ENCODE assay signal across 20 cellular contexts in the genomic region with DNA sequence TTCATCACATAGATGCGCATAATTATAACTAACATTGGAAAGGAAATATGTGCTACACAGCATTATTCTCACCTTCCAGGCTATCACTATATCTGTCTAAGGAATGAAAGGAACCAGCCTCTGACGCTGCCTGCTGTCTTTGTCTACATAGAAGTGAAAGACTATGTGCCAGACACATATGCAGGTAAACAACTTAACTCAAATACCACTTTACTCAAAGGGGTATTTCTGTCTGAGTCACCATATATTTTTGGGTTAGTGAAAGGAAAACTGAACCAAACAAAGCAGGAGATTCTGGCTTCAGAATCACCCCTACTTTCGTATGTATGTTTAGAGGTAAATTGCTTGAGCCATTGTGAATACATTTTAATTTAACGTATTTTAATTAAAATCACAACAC.
DNase-seq lines count a peak whose midpoint lies in the region; ATAC-seq and TF ChIP-seq lines count a peak whose summit lies in the region.
"Had no signal": no experiment of that assay in that cellular context is flagged by ENCODE, and none has a peak within 500 bp of the region (broad histone marks: within the 10 kb centered on the region; RNA-seq: fewer than 3 reads in every experiment).

No MANE protein-coding gene starts in this region.

- TF ChIP-seq POLR2A in esophagus muscularis mucosa (IDR thresholded peaks at IDR 0.05; ENCODE audit: low read depth) (no peak), sigmoid colon (IDR thresholded peaks at IDR 0.05) (no peak)

- 97% methylated on average over 4 of the region's 4 CpGs for WGBS in esophagus muscularis mucosa
- 84 to 88% methylated on average over 4 of the region's 4 CpGs for WGBS in sigmoid colon, 2 donors

- TF ChIP-seq CTCF in esophagus muscularis mucosa (IDR thresholded peaks at IDR 0.05) (no peak), sigmoid colon (IDR thresholded peaks at IDR 0.05) (no peak)

- CTCF ChIA-PET in activated CD8-positive, alpha-beta memory T cell treated with anti-CD3 and anti-CD28 coated beads, Interleukin-2, amount 10 ng/mL, durations not matched to agents 7 days and 5 days (lab: Charles Lee) = no interaction called here

- no peak for DNase-seq in activated CD8-positive, alpha-beta memory T cell treated with anti-CD3 and anti-CD28 coated beads, Interleukin-2, amount 10 ng/mL, durations not matched to agents 7 days and 5 days
- no peak for DNase-seq in activated CD8-positive, alpha-beta memory T cell treated with anti-CD3 and anti-CD28 coated beads for 24 hours
- no peak for DNase-seq in stimulated activated naive B cell treated with anti-CD40 and anti-IgM and Interleukin-4, amounts not matched to agents 10 μg/mL and 1 μg/mL and 100 μg/mL, for 72 hours
- DNase-seq in esophagus muscularis mucosa (ENCODE audit: extremely low spot score) (no peak), sigmoid colon (no peak), HT-29 (ENCODE audit: low spot score) (no peak)
- DNase-seq: activated CD4-positive, alpha-beta T cell treated with anti-CD3 and anti-CD28 coated beads, Interleukin-2, amount 10 ng/mL, durations not matched to agents 7 days and 5 days; activated gamma-delta T cell; body of pancreas; CD4-positive, alpha-beta memory T cell; foreskin fibroblast; NCI-H2227 treated with DMSO at 0.1 percent for 48 hours; PC-3; stimulated activated CD4-positive, alpha-beta T cell treated with anti-CD3 and anti-CD28 coated beads, Interleukin-12 subunit alpha, Interleukin-12 subunit beta, amount 100 ng/mL, for 4 hours; T-cell had no signal

- H3K9me3 ChIP-seq in esophagus muscularis mucosa (no peaks in the 10 kb centered on the region), sigmoid colon (no peaks in the 10 kb centered on the region)
- H3K9me3 ChIP-seq: body of pancreas had no signal

- H3K27ac ChIP-seq in esophagus muscularis mucosa (replicated peaks in 1 of 4) (no peak overlapping the region), sigmoid colon (no peak overlapping the region)
- H3K27ac ChIP-seq: body of pancreas, HL-60, parathyroid adenoma had no signal

- H3K27me3 ChIP-seq in esophagus muscularis mucosa = no peaks in the 10 kb centered on the region
- no peaks in the 10 kb centered on the region for H3K27me3 ChIP-seq in sigmoid colon
- H3K27me3 ChIP-seq: body of pancreas had no signal

- ATAC-seq in activated CD8-positive, alpha-beta memory T cell treated with anti-CD3 and anti-CD28 coated beads, Interleukin-2, amount 10 ng/mL, durations not matched to agents 7 days and 5 days = peak; percentile 27
- ATAC-seq in GM21723 (IDR thresholded peaks at IDR 0.05; ENCODE audit: unreplicated experiment) = peak; percentile 83
- peak; percentile 75 for ATAC-seq in HG03097 (IDR thresholded peaks at IDR 0.05; ENCODE audit: low FRiP score, unreplicated experiment)
- ATAC-seq in stimulated activated naive B cell treated with anti-CD40 and anti-IgM and Interleukin-4, amounts not matched to agents 10 μg/mL and 1 μg/mL and 100 μg/mL, for 72 hours (replicated peaks) = peak; percentile 82 to 86
- ATAC-seq: body of pancreas, PC-3, T-cell had no signal

- H3K4me3 Mint-ChIP-seq in activated CD8-positive, alpha-beta memory T cell treated with anti-CD3 and anti-CD28 coated beads, Interleukin-2, amount 10 ng/mL, durations not matched to agents 7 days and 5 days = no peak overlapping the region
- peak overlapping the region in 1 of 2 donors; percentile 19 for H3K4me3 Mint-ChIP-seq in stimulated activated naive B cell treated with anti-CD40 and anti-IgM and Interleukin-4, amounts not matched to agents 10 μg/mL and 1 μg/mL and 100 μg/mL, for 72 hours
- H3K4me3 Mint-ChIP-seq: activated CD4-positive, alpha-beta T cell treated with anti-CD3 and anti-CD28 coated beads, Interleukin-2, amount 10 ng/mL, durations not matched to agents 7 days and 5 days; CD4-positive, alpha-beta memory T cell; T-cell; type B pancreatic cell had no signal

- H3K4me3 ChIP-seq in esophagus muscularis mucosa = no peak overlapping the region
- H3K4me3 ChIP-seq in sigmoid colon = no peak overlapping the region
- H3K4me3 ChIP-seq: body of pancreas had no signal

- peaks cover 2% of the 10 kb centered on the region for H3K36me3 Mint-ChIP-seq in activated CD8-positive, alpha-beta memory T cell treated with anti-CD3 and anti-CD28 coated beads, Interleukin-2, amount 10 ng/mL, durations not matched to agents 7 days and 5 days
- H3K36me3 Mint-ChIP-seq in stimulated activated naive B cell treated with anti-CD40 and anti-IgM and Interleukin-4, amounts not matched to agents 10 μg/mL and 1 μg/mL and 100 μg/mL, for 72 hours = peaks cover 0 to 5% of the 10 kb centered on the region in 2 donors

- intact Hi-C loops in esophagus muscularis mucosa (cut with DNase I) (no loop called here), sigmoid colon (cut with DNase I) (no loop called here)

- TF ChIP-seq EP300 in esophagus muscularis mucosa (IDR thresholded peaks at IDR 0.05) (no peak), sigmoid colon (IDR thresholded peaks at IDR 0.05) (no peak)

- H3K4me1 Mint-ChIP-seq in activated CD8-positive, alpha-beta memory T cell treated with anti-CD3 and anti-CD28 coated beads, Interleukin-2, amount 10 ng/mL, durations not matched to agents 7 days and 5 days = peaks cover 10% of the 10 kb centered on the region
- H3K4me1 Mint-ChIP-seq in stimulated activated naive B cell treated with anti-CD40 and anti-IgM and Interleukin-4, amounts not matched to agents 10 μg/mL and 1 μg/mL and 100 μg/mL, for 72 hours = peaks cover 0 to 3% of the 10 kb centered on the region in 2 donors
- H3K4me1 Mint-ChIP-seq: CD4-positive, alpha-beta memory T cell; T-cell had no signal

- H3K4me1 ChIP-seq in esophagus muscularis mucosa (no peaks in the 10 kb centered on the region), sigmoid colon (no peaks in the 10 kb centered on the region)
- H3K4me1 ChIP-seq: body of pancreas, parathyroid adenoma had no signal

- peaks cover 6% of the 10 kb centered on the region for H3K27me3 Mint-ChIP-seq in activated CD8-positive, alpha-beta memory T cell treated with anti-CD3 and anti-CD28 coated beads, Interleukin-2, amount 10 ng/mL, durations not matched to agents 7 days and 5 days
- no peaks in the 10 kb centered on the region for H3K27me3 Mint-ChIP-seq in stimulated activated naive B cell treated with anti-CD40 and anti-IgM and Interleukin-4, amounts not matched to agents 10 μg/mL and 1 μg/mL and 100 μg/mL, for 72 hours
- H3K27me3 Mint-ChIP-seq: activated CD4-positive, alpha-beta T cell treated with anti-CD3 and anti-CD28 coated beads, Interleukin-2, amount 10 ng/mL, durations not matched to agents 7 days and 5 days; CD4-positive, alpha-beta memory T cell; T-cell; type B pancreatic cell had no signal

- H3K9me3 Mint-ChIP-seq in activated CD8-positive, alpha-beta memory T cell treated with anti-CD3 and anti-CD28 coated beads, Interleukin-2, amount 10 ng/mL, durations not matched to agents 7 days and 5 days (ENCODE audit: low read depth) = no peaks in the 10 kb centered on the region
- H3K9me3 Mint-ChIP-seq in stimulated activated naive B cell treated with anti-CD40 and anti-IgM and Interleukin-4, amounts not matched to agents 10 μg/mL and 1 μg/mL and 100 μg/mL, for 72 hours = peaks cover 7 to 10% of the 10 kb centered on the region in 2 donors
- H3K9me3 Mint-ChIP-seq: activated CD4-positive, alpha-beta T cell treated with anti-CD3 and anti-CD28 coated beads, Interleukin-2, amount 10 ng/mL, durations not matched to agents 7 days and 5 days had no signal

- H3K36me3 ChIP-seq in esophagus muscularis mucosa (peaks cover 0 to 75% (median 6%) of the 10 kb centered on the region in 4 donors), sigmoid colon (peaks cover 0 to 53% (median 2%) of the 10 kb centered on the region in 4 donors)

- no peak overlapping the region for H3K27ac Mint-ChIP-seq in activated CD8-positive, alpha-beta memory T cell treated with anti-CD3 and anti-CD28 coated beads, Interleukin-2, amount 10 ng/mL, durations not matched to agents 7 days and 5 days
- no peak overlapping the region for H3K27ac Mint-ChIP-seq in stimulated activated naive B cell treated with anti-CD40 and anti-IgM and Interleukin-4, amounts not matched to agents 10 μg/mL and 1 μg/mL and 100 μg/mL, for 72 hours
- H3K27ac Mint-ChIP-seq: activated CD4-positive, alpha-beta T cell treated with anti-CD3 and anti-CD28 coated beads, Interleukin-2, amount 10 ng/mL, durations not matched to agents 7 days and 5 days; CD4-positive, alpha-beta memory T cell; T-cell; type B pancreatic cell had no signal

Comparison
In these comparisons a context has a peak if more than half of its experiments do, and no peak if none do; other contexts are left out.
1. ATAC-seq: peak in every context shown above with its lines; median percentile 84 in stimulated activated naive B cell treated with anti-CD40 and anti-IgM and Interleukin-4, amounts not matched to agents 10 μg/mL and 1 μg/mL and 100 μg/mL, for 72 hours; 83 in GM21723; 75 in HG03097; 27 in activated CD8-positive, alpha-beta memory T cell treated with anti-CD3 and anti-CD28 coated beads, Interleukin-2, amount 10 ng/mL, durations not matched to agents 7 days and 5 days.